17 cellular contexts compared by ENCODE assay signal in genomic region chr16:30647274-30647571, GRCh38.
"Had no signal": no experiment of that assay in that cellular context is flagged by ENCODE, and none has a peak within 500 bp of the region (broad histone marks: within the 10 kb centered on the region; RNA-seq: fewer than 3 reads in every experiment).

No MANE protein-coding gene starts in this region.

- ATAC-seq: SK-N-SH treated with all-trans-retinoic acid at 6 μM for 48 hours had no signal

- H3K27ac ChIP-seq: RWPE1 had no signal

- DNase-seq: IMR-90, MV-4-11, NCI-H1048, NCI-H1436, NCI-H187, NCI-H2029, NCI-H2081 treated with DMSO at 0.1 percent for 48 hours, NCI-H2171 treated with DMSO at 0.1 percent for 48 hours, NCI-H345, NCI-H446 treated with DMSO at 0.1 percent for 48 hours, NCI-H510A treated with DMSO at 0.1 percent for 48 hours, NCI-H526, NCI-H774, SHP77 had no signal

- FAIRE-seq: RCC 7860 had no signal
